In genomic region chr12:32467959-32468863, GRCh38 we compare ENCODE assay signal across 13 cellular contexts.
DNase-seq lines count a peak whose midpoint lies in the region; ATAC-seq, FAIRE-seq and TF ChIP-seq lines count a peak whose summit lies in the region.
"Had no signal": no experiment of that assay in that cellular context is flagged by ENCODE, and none has a peak within 500 bp of the region (broad histone marks: within the 10 kb centered on the region; RNA-seq: fewer than 3 reads in every experiment).

No MANE protein-coding gene starts in this region.

- H3K4me2 ChIP-seq in GM12878 (ENCODE audit: control insufficient read depth, insufficient read depth), result peak overlapping the region; percentile 15; the same call in 1 of the 2 replicates

- H2AFZ ChIP-seq in GM12878 (ENCODE audit: control insufficient read depth, low read depth, low read length), result no peak overlapping the region; the same call in 1 of the 2 replicates

- H3K9me3 ChIP-seq in GM12878 (replicated peaks; ENCODE audit: control insufficient read depth, insufficient read depth, low read length) (no peaks in the 10 kb centered on the region), psoas muscle (no peaks in the 10 kb centered on the region)
- H3K9me3 ChIP-seq: mucosa of descending colon had no signal

- no peaks in the 10 kb centered on the region for H3K79me2 ChIP-seq in GM12878 (ENCODE audit: control insufficient read depth, insufficient read depth, low read length)

- CTCF ChIA-PET in GM12878 (lab: Yijun Ruan, JAX), result interaction anchor here (0.6 to 3.4 kb wide), 6 partner anchors 10 to 287 kb away, joined by 3 to 21 read pairs (median 3); partner anchors contain the start of gene YARS2

- H3K36me3 ChIP-seq in GM12878 (ENCODE audit: control insufficient read depth in 2 of 2, insufficient read depth in 2 of 2, low read length in 1 of 2) (no peaks in the 10 kb centered on the region), psoas muscle (ENCODE audit: insufficient read depth in 1 of 2, low read depth in 1 of 2) (no peaks in the 10 kb centered on the region)

- ATAC-seq in GM18868 (IDR thresholded peaks at IDR 0.05; ENCODE audit: unreplicated experiment) (peak; percentile 55), HG02885 (IDR thresholded peaks at IDR 0.05; ENCODE audit: poor library complexity, unreplicated experiment) (peak; percentile 81), GM12878 (no peak), psoas muscle (peak; percentile 65 to 94 (median 86)), GM21737 (IDR thresholded peaks at IDR 0.05; ENCODE audit: unreplicated experiment) (no peak)

- H3K27me3 ChIP-seq in GM12878 (replicated peaks in 1 of 2; ENCODE audit: control insufficient read depth in 2 of 2, insufficient read depth in 2 of 2, low read length in 1 of 2), result no peaks in the 10 kb centered on the region
- H3K27me3 ChIP-seq in psoas muscle (ENCODE audit: insufficient read depth in 3 of 3, low read length in 2 of 3), result no peaks in the 10 kb centered on the region

- intact Hi-C loops in GM12878 (cut with micrococcal nuclease; ENCODE audit: unreplicated experiment), result no loop called here
- intact Hi-C loops in psoas muscle (cut with DNase I), result loop anchor here in 1 of 2 donors (2.0 to 5.0 kb wide), 2 partner anchors 33 to 69 kb away; no protein-coding TSS in a partner anchor

- H3K4me1 ChIP-seq in GM12878 (ENCODE audit: control insufficient read depth, insufficient read depth, low read length), result peaks cover 3% of the 10 kb centered on the region; the same call in 1 of the 2 replicates
- peaks cover 10% of the 10 kb centered on the region for H3K4me1 ChIP-seq in psoas muscle

- no peaks in the 10 kb centered on the region for H4K20me1 ChIP-seq in GM12878 (ENCODE audit: control insufficient read depth, insufficient read depth)

- in situ Hi-C loops in GM12878 (cut with MboI), result no loop called here

- no peak for TF ChIP-seq EP300 in GM12878 (IDR thresholded peaks at IDR 0.05; ENCODE audit: borderline replicate concordance in 1 of 2, control insufficient read depth in 1 of 2, low read depth in 2 of 2, low read length in 2 of 2)

- POLR2A ChIA-PET in GM12878 (lab: Charles Lee), result interaction anchor here (0.6 kb wide), 1 partner anchor 59 kb away, joined by 6 read pairs; no protein-coding TSS in a partner anchor

- SMC1A ChIA-PET in GM12878 (lab: Charles Lee; ENCODE audit: uncharacterized antibody, unreplicated experiment), result interaction anchor here (0.7 to 5.3 kb wide), 4 partner anchors 8 to 200 kb away, joined by 3 to 22 read pairs (median 4); no protein-coding TSS in a partner anchor

- WGBS in GM12878 (ENCODE audit: insufficient coverage, insufficient replicate concordance, low lambda C conversion rate, missing lambda C conversion rate), result 38% methylated on average over 10 of the region's 10 CpGs
- 42 to 55% (median 54%) methylated on average over 10 of the region's 10 CpGs for WGBS in psoas muscle, 3 donors

- TF ChIP-seq CTCF in GM12878 (IDR thresholded peaks at IDR 0.05 in 2 of 3, conservative IDR thresholded peaks at IDR 0.05 in 1 of 3; ENCODE audit: control insufficient read depth in 2 of 3, extremely low read depth in 1 of 3, insufficient read depth in 1 of 3, low read depth in 3 of 3, low read length in 3 of 3) (no peak), psoas muscle (IDR thresholded peaks at IDR 0.05) (no peak)

- no peak overlapping the region for H3K9ac ChIP-seq in GM12878 (ENCODE audit: control insufficient read depth, insufficient read depth, low read length)

- DNase-seq in GM12878 (ENCODE audit: low read depth, low spot score) (no peak), psoas muscle (no peak), NCI-H526 treated with DMSO at 0.1 percent for 48 hours (lab: John Stamatoyannopoulos, UW) (no peak), inferior parietal cortex (ENCODE audit: extremely low spot score) (no peak)
- DNase-seq in stimulated activated CD4-positive, alpha-beta T cell treated with anti-CD3 and anti-CD28 coated beads, Interleukin-12 subunit alpha, Interleukin-12 subunit beta, amount 100 ng/mL, for 4 hours, result no peak
- DNase-seq: activated effector memory CD4-positive, alpha-beta T cell treated with anti-CD3 and anti-CD28 coated beads, Interleukin-2, amount 50 U/mL, for 16 hours; islet precursor cell; mucosa of descending colon; NCI-H2107 had no signal

- H3K27ac ChIP-seq in GM12878 (ENCODE audit: control insufficient read depth, insufficient read depth) (no peak overlapping the region), psoas muscle (peak overlapping the region; percentile 87)
- H3K27ac ChIP-seq: SK-N-MC had no signal

- FAIRE-seq in GM12878 (lab: Jason Lieb, UNC), result no peak

- no peak for TF ChIP-seq POLR2A in GM12878 (IDR thresholded peaks at IDR 0.05; ENCODE audit: low read depth, low read length)

- no peak for TF ChIP-seq RAD21 in GM12878 (IDR thresholded peaks at IDR 0.05; ENCODE audit: insufficient read depth, low read depth, low read length)

- H3K4me3 ChIP-seq in GM12878 (no peak overlapping the region), psoas muscle (peak overlapping the region; percentile 36)
- H3K4me3 ChIP-seq: mucosa of descending colon, SK-N-MC had no signal

- RAD21 ChIA-PET in GM12878 (lab: Charles Lee; ENCODE audit: unreplicated experiment), result interaction anchor here (0.8 to 2.6 kb wide), 2 partner anchors 15 to 287 kb away, joined by 3 to 8 read pairs; partner anchors contain the start of gene YARS2

- BruUV-seq in GM12878 (replicated peaks; lab: Mats Ljungman, UMichigan), result no TSS peak

TF ChIP-seq in GM12878, 131 proteins besides CTCF, POLR2A, EP300 and RAD21 (continues in another document):
- no peak for TF ChIP-seq BHLHE40 (IDR thresholded peaks at IDR 0.05; ENCODE audit: borderline replicate concordance in 1 of 2, low read depth in 2 of 2, low read length in 1 of 2)
- TF ChIP-seq ZBTB11 (CRISPR knock-in tag; IDR thresholded peaks at IDR 0.05), result no peak
- TF ChIP-seq CHD1 (IDR thresholded peaks at IDR 0.05; ENCODE audit: low read depth, low read length), result no peak
- peak; percentile 66; the same call in 1 of the 2 replicates for TF ChIP-seq MEF2A (IDR thresholded peaks at IDR 0.05; ENCODE audit: insufficient read depth, low read depth, low read length)
- no peak for TF ChIP-seq DPF2 (IDR thresholded peaks at IDR 0.05)
- no peak for TF ChIP-seq RCOR1 (conservative IDR thresholded peaks at IDR 0.05; ENCODE audit: low read depth, low read length)
- TF ChIP-seq SMAD5 (IDR thresholded peaks at IDR 0.05; ENCODE audit: low read depth), result no peak
- TF ChIP-seq NR2C2 (IDR thresholded peaks at IDR 0.05; ENCODE audit: borderline replicate concordance, control insufficient read depth, insufficient read length, low read depth), result no peak
- no peak for TF ChIP-seq SRF (IDR thresholded peaks at IDR 0.05; ENCODE audit: low read depth in 2 of 2, low read length in 2 of 2)
- TF ChIP-seq MEF2B (IDR thresholded peaks at IDR 0.05; ENCODE audit: partially characterized antibody, poor library complexity, severe bottlenecking), result peak; percentile 18
- no peak for TF ChIP-seq JUND (IDR thresholded peaks at IDR 0.05; ENCODE audit: low read depth, low read length)
- no peak for TF ChIP-seq SUPT20H (IDR thresholded peaks at IDR 0.05; ENCODE audit: borderline replicate concordance, control insufficient read depth, low read depth, low read length)
- TF ChIP-seq USF1 (IDR thresholded peaks at IDR 0.05; ENCODE audit: borderline replicate concordance, extremely low read length, insufficient read depth, low read depth, low read length), result no peak
- TF ChIP-seq MYB (IDR thresholded peaks at IDR 0.05; ENCODE audit: borderline replicate concordance, low read depth, low read length), result no peak
- no peak for TF ChIP-seq TCF3 (IDR thresholded peaks at IDR 0.05; ENCODE audit: borderline replicate concordance, insufficient read depth, low read depth, low read length)
- TF ChIP-seq ZNF622 (IDR thresholded peaks at IDR 0.05), result no peak
- TF ChIP-seq NBN (IDR thresholded peaks at IDR 0.05), result no peak
- no peak for TF ChIP-seq CHD2 (IDR thresholded peaks at IDR 0.05; ENCODE audit: borderline replicate concordance, low read depth, low read length)
- no peak for TF ChIP-seq CREB1 (IDR thresholded peaks at IDR 0.05; ENCODE audit: low read depth)
- no peak; the same call in 1 of the 2 replicates for TF ChIP-seq ASH2L (IDR thresholded peaks at IDR 0.05; ENCODE audit: borderline replicate concordance, low read depth)
- no peak for TF ChIP-seq ZZZ3 (IDR thresholded peaks at IDR 0.05; ENCODE audit: control insufficient read depth, insufficient read length, low read depth)
- no peak for TF ChIP-seq PAX5 (IDR thresholded peaks at IDR 0.05; ENCODE audit: borderline replicate concordance, low read depth, low read length)

Comparison
In these comparisons a context has a peak if more than half of its experiments do, and no peak if none do; other contexts are left out.
1. ATAC-seq: peak in GM18868 (single experiment), HG02885 (single experiment) and psoas muscle (4 of 4); none in GM12878 (single experiment) and GM21737 (single experiment).